In the genomic region with DNA sequence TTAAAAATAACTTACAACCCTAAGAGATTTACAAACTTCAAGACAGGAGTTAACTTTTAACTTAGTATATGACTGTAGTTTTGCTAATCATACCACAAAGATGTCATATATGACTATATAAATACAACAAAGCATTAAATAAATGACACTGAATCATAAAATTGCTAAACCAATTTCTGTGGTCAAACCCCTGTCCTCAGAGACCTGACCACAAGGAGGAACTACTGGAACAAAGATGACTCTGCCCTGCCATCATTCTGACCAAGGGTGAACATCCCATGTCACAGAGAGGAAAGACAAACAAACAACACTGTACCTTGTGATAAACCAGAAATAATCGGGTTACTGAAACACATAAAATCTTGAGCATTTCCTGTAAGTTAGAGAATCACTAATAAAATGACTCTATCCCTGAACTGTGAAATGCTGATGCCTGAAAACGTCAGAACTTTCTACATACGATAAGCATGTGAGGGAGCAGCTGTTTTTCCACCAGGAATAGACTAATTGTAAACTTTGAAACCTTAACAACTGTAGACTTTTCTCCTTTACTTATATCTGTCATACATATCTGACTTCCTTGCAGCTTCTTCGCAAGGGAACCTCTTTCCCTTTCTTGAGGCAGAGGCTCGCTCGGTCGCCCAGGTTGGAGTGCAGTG, we compare ENCODE assay signal across 8 cellular contexts. TPM values are rescaled to one million over a fixed set of nuclear protein-coding genes. Genes with fewer than 3 reads are reported as not detected.
DNase-seq lines count a peak whose midpoint lies in the region; ATAC-seq and TF ChIP-seq lines count a peak whose summit lies in the region.

No MANE protein-coding gene starts in this region.

- TF ChIP-seq CTCF in right atrium auricular region (IDR thresholded peaks at IDR 0.05) = no peak

- no peaks in the 10 kb centered on the region for H3K9me3 ChIP-seq in right atrium auricular region

- no peaks in the 10 kb centered on the region for H3K27me3 ChIP-seq in right atrium auricular region

- no peaks in the 10 kb centered on the region for H3K4me1 ChIP-seq in right atrium auricular region

- no peak for DNase-seq in activated CD4-positive, CD25-positive, alpha-beta regulatory T cell treated with anti-CD3 and anti-CD28 coated beads, Interleukin-2, amount 50 U/mL, for 72 hours
- DNase-seq in OCI-M1 (lab: John Stamatoyannopoulos, UW) (peak; percentile 73), kidney glomerular epithelial cell (lab: John Stamatoyannopoulos, UW) (peak; percentile 26), GOT3 (lab: John Stamatoyannopoulos, UW) (no peak), right atrium auricular region (ENCODE audit: low spot score) (no peak), NCI-H1417 treated with DMSO at 0.1 percent for 48 hours (lab: John Stamatoyannopoulos, UW) (no peak)

- H3K36me3 ChIP-seq in right atrium auricular region = peaks cover 58% of the 10 kb centered on the region

- ATAC-seq in activated CD4-positive, CD25-positive, alpha-beta regulatory T cell treated with anti-CD3 and anti-CD28 coated beads, Interleukin-2, amount 50 U/mL, for 24 hours = peak; percentile 77 to 88
- peak; percentile 98 for ATAC-seq in HG02759 (IDR thresholded peaks at IDR 0.05; ENCODE audit: unreplicated experiment)

- no peak overlapping the region for H3K27ac ChIP-seq in right atrium auricular region

- no peak overlapping the region for H3K4me3 ChIP-seq in right atrium auricular region

RNA-seq across cellular contexts. Expression of a gene that starts 47.9 kb away (rescaled TPM):
- 10 to 100 TPM; 12.5 to 18.0 TPM for total RNA-seq in right atrium auricular region

Comparison
In these comparisons a context has a peak if more than half of its experiments do, and no peak if none do; other contexts are left out.
1. DNase-seq: peak in OCI-M1 (single experiment) and kidney glomerular epithelial cell (single experiment); none in activated CD4-positive, CD25-positive, alpha-beta regulatory T cell treated with anti-CD3 and anti-CD28 coated beads, Interleukin-2, amount 50 U/mL, for 72 hours (single experiment), GOT3 (single experiment), right atrium auricular region (single experiment) and NCI-H1417 treated with DMSO at 0.1 percent for 48 hours (single experiment).